7 cellular contexts compared by ENCODE assay signal in genomic region chr12:3115078-3115477, GRCh38.
"Had no signal": no experiment of that assay in that cellular context is flagged by ENCODE, and none has a peak within 500 bp of the region (broad histone marks: within the 10 kb centered on the region; RNA-seq: fewer than 3 reads in every experiment).

No MANE protein-coding gene starts in this region.

- DNase-seq: HFFc6, KG1 had no signal

- H3K27ac ChIP-seq: HL-60 had no signal

- H3K36me3 ChIP-seq: HAP-1 had no signal

- H3K9me3 ChIP-seq: HAP-1 had no signal

- H3K4me3 ChIP-seq: GM23338, HAP-1, K562 had no signal

- H3K4me1 ChIP-seq: HAP-1 had no signal

- H3K4me2 ChIP-seq: GM23338 had no signal

- ATAC-seq: GM23338, HepG2, K562 had no signal

- H2AFZ ChIP-seq: GM23338 had no signal
